23 cellular contexts compared by ENCODE assay signal in genomic region chr9:105251733-105252404, GRCh38. TPM values are rescaled to one million over a fixed set of nuclear protein-coding genes. Genes with fewer than 3 reads are reported as not detected.
DNase-seq lines count a peak whose midpoint lies in the region; ATAC-seq, FAIRE-seq and TF ChIP-seq lines count a peak whose summit lies in the region.
"Had no signal": no experiment of that assay in that cellular context is flagged by ENCODE, and none has a peak within 500 bp of the region (broad histone marks: within the 10 kb centered on the region; RNA-seq: fewer than 3 reads in every experiment).

No MANE protein-coding gene starts in this region.

- no peak for TF ChIP-seq POLR2A in GM12892 (IDR thresholded peaks at IDR 0.05; ENCODE audit: low read depth, low read length)

- no peaks in the 10 kb centered on the region for H3K27me3 Mint-ChIP-seq in stimulated activated naive CD8-positive, alpha-beta T cell treated with anti-CD3 and anti-CD28 coated beads, Interleukin-15, amount 100 ng/mL, for 72 hours
- H3K27me3 Mint-ChIP-seq: activated B cell treated with CpG ODN at 0.5 μM for 24 hours; stimulated activated memory B cell treated with anti-CD40 and anti-IgM and Interleukin-4, amounts not matched to agents 10 μg/mL and 1 μg/mL and 100 μg/mL, for 72 hours had no signal

- peaks cover 15% of the 10 kb centered on the region for H3K4me1 ChIP-seq in endocrine pancreas (ENCODE audit: control insufficient read depth, insufficient read depth, low read length)

- no peak for ATAC-seq in stimulated activated naive CD8-positive, alpha-beta T cell treated with anti-CD3 and anti-CD28 coated beads, Interleukin-15, amount 100 ng/mL, for 72 hours
- ATAC-seq: activated naive CD4-positive, alpha-beta T cell treated with anti-CD3 and anti-CD28 coated beads, Interleukin-2, amount 50 U/mL, for 72 hours; heart left ventricle; naive thymus-derived CD4-positive, alpha-beta T cell; right cardiac atrium; stimulated activated memory B cell treated with anti-CD40 and anti-IgM and Interleukin-4, amounts not matched to agents 10 μg/mL and 1 μg/mL and 100 μg/mL, for 72 hours had no signal

- no peaks in the 10 kb centered on the region for H3K27me3 ChIP-seq in endocrine pancreas (ENCODE audit: control insufficient read depth, insufficient read depth, low read length)
- H3K27me3 ChIP-seq: heart left ventricle, SJSA1 had no signal

- H3K9me3 ChIP-seq in endocrine pancreas (ENCODE audit: control insufficient read depth, low read length): no peaks in the 10 kb centered on the region
- H3K9me3 ChIP-seq: heart left ventricle, SJSA1 had no signal

- no peaks in the 10 kb centered on the region for H3K9me3 Mint-ChIP-seq in stimulated activated naive CD8-positive, alpha-beta T cell treated with anti-CD3 and anti-CD28 coated beads, Interleukin-15, amount 100 ng/mL, for 72 hours
- H3K9me3 Mint-ChIP-seq: activated B cell treated with CpG ODN at 0.5 μM for 24 hours; activated naive CD4-positive, alpha-beta T cell treated with anti-CD3 and anti-CD28 coated beads, Interleukin-2, amount 50 U/mL, for 72 hours; immature natural killer cell; naive thymus-derived CD4-positive, alpha-beta T cell; stimulated activated memory B cell treated with anti-CD40 and anti-IgM and Interleukin-4, amounts not matched to agents 10 μg/mL and 1 μg/mL and 100 μg/mL, for 72 hours had no signal

- H3K27ac Mint-ChIP-seq in stimulated activated naive CD8-positive, alpha-beta T cell treated with anti-CD3 and anti-CD28 coated beads, Interleukin-15, amount 100 ng/mL, for 72 hours: no peak overlapping the region
- H3K27ac Mint-ChIP-seq: activated B cell treated with CpG ODN at 0.5 μM for 24 hours; activated naive CD4-positive, alpha-beta T cell treated with anti-CD3 and anti-CD28 coated beads, Interleukin-2, amount 50 U/mL, for 72 hours; immature natural killer cell; stimulated activated memory B cell treated with anti-CD40 and anti-IgM and Interleukin-4, amounts not matched to agents 10 μg/mL and 1 μg/mL and 100 μg/mL, for 72 hours had no signal

- peak; percentile 32; the same call in 1 of the 2 replicates for TF ChIP-seq RAD21 in Ishikawa (IDR thresholded peaks at IDR 0.05; ENCODE audit: low read depth)

- H3K9ac ChIP-seq in endocrine pancreas (ENCODE audit: control insufficient read depth, insufficient read depth, low read length): no peak overlapping the region
- H3K9ac ChIP-seq: GM23248 had no signal

- DNase-seq in NCI-H748 treated with DMSO at 0.1 percent for 48 hours (lab: John Stamatoyannopoulos, UW): peak; percentile 41
- no peak for DNase-seq in substantia nigra (lab: John Stamatoyannopoulos, UW)
- no peak for DNase-seq in stimulated activated naive CD8-positive, alpha-beta T cell treated with anti-CD3 and anti-CD28 coated beads, Interleukin-15, amount 100 ng/mL, for 72 hours
- DNase-seq in activated T-cell treated with anti-CD3 and anti-CD28 coated beads, Interleukin-2, amount 50 U/mL, for 1 hour: no peak
- no peak for DNase-seq in NCI-H345 (lab: John Stamatoyannopoulos, UW)
- DNase-seq in GM12892 (ENCODE audit: insufficient read length): no peak
- DNase-seq: activated B cell treated with CpG ODN at 0.5 μM for 24 hours; activated T-cell treated with anti-CD3 and anti-CD28 coated beads, Interleukin-2, amount 50 U/mL, for 48 hours; AML-193; GM23248; heart left ventricle; immature natural killer cell; mammary epithelial cell; naive thymus-derived CD4-positive, alpha-beta T cell; NCI-H2081 treated with DMSO at 0.1 percent for 48 hours; NCI-H524 treated with DMSO at 0.1 percent for 48 hours; right cardiac atrium; T-helper 2 cell had no signal

- peak overlapping the region; percentile 9 for H3K4me3 ChIP-seq in endocrine pancreas (ENCODE audit: control insufficient read depth, insufficient read depth, low read length)
- H3K4me3 ChIP-seq: GM23248, heart left ventricle, SJSA1 had no signal

- TF ChIP-seq EP300 in Ishikawa (IDR thresholded peaks at IDR 0.05; ENCODE audit: borderline replicate concordance): no peak

- FAIRE-seq in GM12892 (lab: Jason Lieb, UNC): no peak

- H3K4me1 Mint-ChIP-seq in stimulated activated naive CD8-positive, alpha-beta T cell treated with anti-CD3 and anti-CD28 coated beads, Interleukin-15, amount 100 ng/mL, for 72 hours: no peaks in the 10 kb centered on the region
- H3K4me1 Mint-ChIP-seq: immature natural killer cell had no signal

- peak overlapping the region; percentile 61 for H3K27ac ChIP-seq in substantia nigra (ENCODE audit: low read depth, low read length, poor library complexity, severe bottlenecking)
- H3K27ac ChIP-seq: GM23248, heart left ventricle, SJSA1 had no signal

- H3K4me3 Mint-ChIP-seq in stimulated activated naive CD8-positive, alpha-beta T cell treated with anti-CD3 and anti-CD28 coated beads, Interleukin-15, amount 100 ng/mL, for 72 hours: no peak overlapping the region
- H3K4me3 Mint-ChIP-seq: activated B cell treated with CpG ODN at 0.5 μM for 24 hours; immature natural killer cell; stimulated activated memory B cell treated with anti-CD40 and anti-IgM and Interleukin-4, amounts not matched to agents 10 μg/mL and 1 μg/mL and 100 μg/mL, for 72 hours had no signal

- H3K36me3 ChIP-seq in endocrine pancreas (ENCODE audit: control insufficient read depth, insufficient read depth, low read length): no peaks in the 10 kb centered on the region
- H3K36me3 ChIP-seq: heart left ventricle, SJSA1 had no signal

TF ChIP-seq in Ishikawa, 13 proteins besides CTCF, POLR2A, EP300 and RAD21:
- no peak for TF ChIP-seq CEBPB (IDR thresholded peaks at IDR 0.05)
- TF ChIP-seq YY1 (IDR thresholded peaks at IDR 0.05; ENCODE audit: low read depth): no peak
- no peak for TF ChIP-seq REST (IDR thresholded peaks at IDR 0.05; ENCODE audit: low read depth)
- no peak for TF ChIP-seq EGR1 (IDR thresholded peaks at IDR 0.05)
- no peak for TF ChIP-seq TAF1 (IDR thresholded peaks at IDR 0.05; ENCODE audit: low read depth)
- TF ChIP-seq MAX (IDR thresholded peaks at IDR 0.05): no peak
- no peak for TF ChIP-seq TEAD4 (IDR thresholded peaks at IDR 0.05)
- TF ChIP-seq CREB1 (IDR thresholded peaks at IDR 0.05; ENCODE audit: low read depth): no peak
- TF ChIP-seq NFIC (IDR thresholded peaks at IDR 0.05): no peak
- TF ChIP-seq FOXM1 (IDR thresholded peaks at IDR 0.05; ENCODE audit: borderline replicate concordance, low read depth): no peak
- TF ChIP-seq TCF12 (IDR thresholded peaks at IDR 0.05; ENCODE audit: low read depth): no peak
- TF ChIP-seq ZBTB7A (IDR thresholded peaks at IDR 0.05; ENCODE audit: low read depth): no peak
- TF ChIP-seq USF1 (IDR thresholded peaks at IDR 0.05): no peak

RNA-seq across cellular contexts. Expression of gene SLC44A1, which starts 7.4 kb away (rescaled TPM):
- polyA plus RNA-seq in GM12892 (2012; ENCODE audit: missing spikeins): 8.7 TPM
